In genomic region chr2:74046441-74046840, GRCh38 we compare ENCODE assay signal across 18 cellular contexts.
DNase-seq lines count a peak whose midpoint lies in the region; ATAC-seq and TF ChIP-seq lines count a peak whose summit lies in the region.
"Had no signal": no experiment of that assay in that cellular context is flagged by ENCODE, and none has a peak within 500 bp of the region (broad histone marks: within the 10 kb centered on the region; RNA-seq: fewer than 3 reads in every experiment).

No MANE protein-coding gene starts in this region.

- H3K9me3 Mint-ChIP-seq in endodermal cell = no peaks in the 10 kb centered on the region
- no peaks in the 10 kb centered on the region for H3K9me3 Mint-ChIP-seq in stimulated activated effector memory CD8-positive, alpha-beta T cell treated with anti-CD3 and anti-CD28 coated beads, Interleukin-12 subunit alpha, Interleukin-12 subunit beta, amount 100 ng/mL, for 72 hours
- peaks cover 8% of the 10 kb centered on the region for H3K9me3 Mint-ChIP-seq in glutamatergic neuron (ENCODE audit: unreplicated experiment)
- H3K9me3 Mint-ChIP-seq: CD4-positive, CD25-positive, alpha-beta regulatory T cell; CD8-positive, alpha-beta T cell; HFFc6 had no signal

- H3K36me3 ChIP-seq in endodermal cell (ENCODE audit: control insufficient read depth, insufficient read depth, low read length) = peaks cover 22% of the 10 kb centered on the region

- H3K4me3 ChIP-seq in endodermal cell (ENCODE audit: low read length) = no peak overlapping the region
- H3K4me3 ChIP-seq: BLaER1, HAP-1 had no signal

- peaks cover 11% of the 10 kb centered on the region for H3K4me1 ChIP-seq in endodermal cell (ENCODE audit: control insufficient read depth, insufficient read depth, low read length)
- H3K4me1 ChIP-seq: Caco-2, HAP-1 had no signal

- no peak overlapping the region for H3K9ac ChIP-seq in endodermal cell (ENCODE audit: extremely low read depth, low read length, poor library complexity, severe bottlenecking)
- H3K9ac ChIP-seq: BLaER1 had no signal

- no peak for TF ChIP-seq CTCF in endodermal cell (conservative IDR thresholded peaks at IDR 0.05)
- TF ChIP-seq CTCF in glutamatergic neuron (IDR thresholded peaks at IDR 0.05; ENCODE audit: partially characterized antibody, unreplicated experiment) = no peak

- H3K27ac Mint-ChIP-seq in endodermal cell (peak overlapping the region; percentile 18), glutamatergic neuron (ENCODE audit: unreplicated experiment) (no peak overlapping the region)
- peak overlapping the region; percentile 69 for H3K27ac Mint-ChIP-seq in stimulated activated effector memory CD8-positive, alpha-beta T cell treated with anti-CD3 and anti-CD28 coated beads, Interleukin-12 subunit alpha, Interleukin-12 subunit beta, amount 100 ng/mL, for 72 hours
- H3K27ac Mint-ChIP-seq: B cell had no signal

- H3K27ac ChIP-seq in endodermal cell (ENCODE audit: low read depth, low read length) = no peak overlapping the region
- H3K27ac ChIP-seq: 22Rv1, C4-2B had no signal

- DNase-seq in activated CD8-positive, alpha-beta memory T cell treated with anti-CD3 and anti-CD28 coated beads, Interleukin-2, amount 50 U/mL, for 48 hours = peak; percentile 41
- DNase-seq in activated CD8-positive, alpha-beta memory T cell treated with anti-CD3 and anti-CD28 coated beads, Interleukin-2, amount 50 U/mL, for 4 hours = no peak
- DNase-seq in endodermal cell (no peak), glutamatergic neuron (no peak)
- DNase-seq in stimulated activated effector memory CD8-positive, alpha-beta T cell treated with anti-CD3 and anti-CD28 coated beads, Interleukin-12 subunit alpha, Interleukin-12 subunit beta, amount 100 ng/mL, for 72 hours (ENCODE audit: low spot score in 2 of 2) = no peak
- DNase-seq: Caco-2; CD4-positive, CD25-positive, alpha-beta regulatory T cell; CD8-positive, alpha-beta T cell; DMS153; DND-41; GOT3; HFFc6 had no signal

- peaks cover 25% of the 10 kb centered on the region for H3K36me3 Mint-ChIP-seq in endodermal cell (ENCODE audit: low read depth)
- H3K36me3 Mint-ChIP-seq in stimulated activated effector memory CD8-positive, alpha-beta T cell treated with anti-CD3 and anti-CD28 coated beads, Interleukin-12 subunit alpha, Interleukin-12 subunit beta, amount 100 ng/mL, for 72 hours = peaks cover 30% of the 10 kb centered on the region
- peaks cover 14% of the 10 kb centered on the region for H3K36me3 Mint-ChIP-seq in glutamatergic neuron (ENCODE audit: unreplicated experiment)

- H3K4me1 Mint-ChIP-seq in endodermal cell (peaks cover 32% of the 10 kb centered on the region), glutamatergic neuron (ENCODE audit: low read depth, unreplicated experiment) (peaks cover 53% of the 10 kb centered on the region)
- H3K4me1 Mint-ChIP-seq in stimulated activated effector memory CD8-positive, alpha-beta T cell treated with anti-CD3 and anti-CD28 coated beads, Interleukin-12 subunit alpha, Interleukin-12 subunit beta, amount 100 ng/mL, for 72 hours = peaks cover 25% of the 10 kb centered on the region

- H3K4me3 Mint-ChIP-seq in endodermal cell = no peak overlapping the region
- H3K4me3 Mint-ChIP-seq in stimulated activated effector memory CD8-positive, alpha-beta T cell treated with anti-CD3 and anti-CD28 coated beads, Interleukin-12 subunit alpha, Interleukin-12 subunit beta, amount 100 ng/mL, for 72 hours = no peak overlapping the region
- H3K4me3 Mint-ChIP-seq in glutamatergic neuron (ENCODE audit: unreplicated experiment) = no peak overlapping the region
- H3K4me3 Mint-ChIP-seq: B cell; CD4-positive, CD25-positive, alpha-beta regulatory T cell; CD8-positive, alpha-beta T cell; HFFc6 had no signal

- H3K27me3 Mint-ChIP-seq in endodermal cell (ENCODE audit: insufficient read depth) (no peaks in the 10 kb centered on the region), glutamatergic neuron (ENCODE audit: unreplicated experiment) (peaks cover 17% of the 10 kb centered on the region)
- H3K27me3 Mint-ChIP-seq: B cell; CD4-positive, CD25-positive, alpha-beta regulatory T cell had no signal

- H3K9me3 ChIP-seq in endodermal cell (ENCODE audit: control insufficient read depth, low read length) = no peaks in the 10 kb centered on the region
- H3K9me3 ChIP-seq: BLaER1, Caco-2, HAP-1 had no signal

- H3K27me3 ChIP-seq in endodermal cell (ENCODE audit: control insufficient read depth, insufficient read depth, low read length, poor library complexity, severe bottlenecking) = no peaks in the 10 kb centered on the region
- H3K27me3 ChIP-seq: BLaER1 had no signal

- 89 to 92% methylated on average over 9 to 17 of the region's 17 CpGs for WGBS in endodermal cell (ENCODE audit: insufficient coverage in 1 of 2, insufficient read length in 1 of 2), 2 experiments

- no peak for ATAC-seq in stimulated activated effector memory CD8-positive, alpha-beta T cell treated with anti-CD3 and anti-CD28 coated beads, Interleukin-12 subunit alpha, Interleukin-12 subunit beta, amount 100 ng/mL, for 72 hours
- no peak for ATAC-seq in HG02588 (IDR thresholded peaks at IDR 0.05; ENCODE audit: unreplicated experiment)
- ATAC-seq: CD8-positive, alpha-beta T cell had no signal
